In genomic region chr6:119349041-119349340, GRCh38 we compare ENCODE assay signal across 8 cellular contexts. TPM values are rescaled to one million over a fixed set of nuclear protein-coding genes. Genes with fewer than 3 reads are reported as not detected.
DNase-seq lines count a peak whose midpoint lies in the region.

No MANE protein-coding gene starts in this region.

- H3K4me3 Mint-ChIP-seq in T-helper 1 cell treated with Interleukin-12 subunit alpha and Interleukin-12 subunit beta and Interleukin-4 antibody, amounts not matched to agents 30 μg/mL and 1 μg/mL, for 36 hours: peak overlapping the region; percentile 84

- H3K4me3 ChIP-seq in HAP-1: peak overlapping the region; percentile 77
- H3K4me3 ChIP-seq in rectal smooth muscle tissue (ENCODE audit: low read length): peak overlapping the region; percentile 98

- peaks cover 38% of the 10 kb centered on the region for H3K4me1 Mint-ChIP-seq in T-helper 1 cell treated with Interleukin-12 subunit alpha and Interleukin-12 subunit beta and Interleukin-4 antibody, amounts not matched to agents 30 μg/mL and 1 μg/mL, for 36 hours (ENCODE audit: low read depth)

- H3K9ac ChIP-seq in rectal smooth muscle tissue (ENCODE audit: low read length): peak overlapping the region; percentile 85

- H3K36me3 ChIP-seq in HAP-1 (replicated peaks) (no peaks in the 10 kb centered on the region), rectal smooth muscle tissue (ENCODE audit: control insufficient read depth, insufficient read depth, low read length) (no peaks in the 10 kb centered on the region)

- no peaks in the 10 kb centered on the region for H3K9me3 ChIP-seq in HAP-1

- no peaks in the 10 kb centered on the region for H3K27me3 Mint-ChIP-seq in T-helper 1 cell treated with Interleukin-12 subunit alpha and Interleukin-12 subunit beta and Interleukin-4 antibody, amounts not matched to agents 30 μg/mL and 1 μg/mL, for 36 hours (ENCODE audit: low read depth)

- H3K36me3 Mint-ChIP-seq in T-helper 1 cell treated with Interleukin-12 subunit alpha and Interleukin-12 subunit beta and Interleukin-4 antibody, amounts not matched to agents 30 μg/mL and 1 μg/mL, for 36 hours (ENCODE audit: low read depth): peaks cover 12% of the 10 kb centered on the region

- H3K4me1 ChIP-seq in HAP-1 (peaks cover 30% of the 10 kb centered on the region), rectal smooth muscle tissue (ENCODE audit: control insufficient read depth, insufficient read depth, low read length) (peaks cover 4% of the 10 kb centered on the region)

- H3K27ac ChIP-seq in rectal smooth muscle tissue (ENCODE audit: low read depth, low read length): peak overlapping the region; percentile 43

- peak overlapping the region; percentile 75 for H3K27ac Mint-ChIP-seq in T-helper 1 cell treated with Interleukin-12 subunit alpha and Interleukin-12 subunit beta and Interleukin-4 antibody, amounts not matched to agents 30 μg/mL and 1 μg/mL, for 36 hours

- DNase-seq in GM03348 (ENCODE audit: low spot score) (peak; percentile 61), HAP-1 (ENCODE audit: low spot score in 2 of 2) (peak in 1 of 2 experiments; percentile 36), germinal center (ENCODE audit: low spot score) (peak; percentile 39), NCI-H2107 treated with DMSO at 0.1 percent for 48 hours (lab: John Stamatoyannopoulos, UW; ENCODE audit: unreplicated experiment) (no peak), NCI-H526 treated with DMSO at 0.1 percent for 48 hours (lab: John Stamatoyannopoulos, UW) (no peak), mesenteric fat pad (ENCODE audit: low spot score) (no peak)

- in situ Hi-C loops in HAP-1 (cut with MboI; ENCODE audit: low sequenced_read_pairs): loop anchor here (25.0 kb wide), 1 partner anchor 212 kb away; no protein-coding TSS in a partner anchor

- H3K9me3 Mint-ChIP-seq in T-helper 1 cell treated with Interleukin-12 subunit alpha and Interleukin-12 subunit beta and Interleukin-4 antibody, amounts not matched to agents 30 μg/mL and 1 μg/mL, for 36 hours: no peaks in the 10 kb centered on the region

- H3K27me3 ChIP-seq in HAP-1 (ENCODE audit: low read depth): no peaks in the 10 kb centered on the region
- H3K27me3 ChIP-seq in rectal smooth muscle tissue (ENCODE audit: control insufficient read depth, insufficient read depth, low read length): no peaks in the 10 kb centered on the region

RNA-seq across cellular contexts. Expression of gene MAN1A1, which starts 0.6 kb away (rescaled TPM):
- total RNA-seq in mesenteric fat pad: 147 TPM

Comparison
In these comparisons a context has a peak if more than half of its experiments do, and no peak if none do; other contexts are left out.
1. DNase-seq: peak in GM03348 (single experiment) and germinal center (single experiment); none in NCI-H2107 treated with DMSO at 0.1 percent for 48 hours (single experiment), NCI-H526 treated with DMSO at 0.1 percent for 48 hours (single experiment) and mesenteric fat pad (single experiment).